In the genomic region with DNA sequence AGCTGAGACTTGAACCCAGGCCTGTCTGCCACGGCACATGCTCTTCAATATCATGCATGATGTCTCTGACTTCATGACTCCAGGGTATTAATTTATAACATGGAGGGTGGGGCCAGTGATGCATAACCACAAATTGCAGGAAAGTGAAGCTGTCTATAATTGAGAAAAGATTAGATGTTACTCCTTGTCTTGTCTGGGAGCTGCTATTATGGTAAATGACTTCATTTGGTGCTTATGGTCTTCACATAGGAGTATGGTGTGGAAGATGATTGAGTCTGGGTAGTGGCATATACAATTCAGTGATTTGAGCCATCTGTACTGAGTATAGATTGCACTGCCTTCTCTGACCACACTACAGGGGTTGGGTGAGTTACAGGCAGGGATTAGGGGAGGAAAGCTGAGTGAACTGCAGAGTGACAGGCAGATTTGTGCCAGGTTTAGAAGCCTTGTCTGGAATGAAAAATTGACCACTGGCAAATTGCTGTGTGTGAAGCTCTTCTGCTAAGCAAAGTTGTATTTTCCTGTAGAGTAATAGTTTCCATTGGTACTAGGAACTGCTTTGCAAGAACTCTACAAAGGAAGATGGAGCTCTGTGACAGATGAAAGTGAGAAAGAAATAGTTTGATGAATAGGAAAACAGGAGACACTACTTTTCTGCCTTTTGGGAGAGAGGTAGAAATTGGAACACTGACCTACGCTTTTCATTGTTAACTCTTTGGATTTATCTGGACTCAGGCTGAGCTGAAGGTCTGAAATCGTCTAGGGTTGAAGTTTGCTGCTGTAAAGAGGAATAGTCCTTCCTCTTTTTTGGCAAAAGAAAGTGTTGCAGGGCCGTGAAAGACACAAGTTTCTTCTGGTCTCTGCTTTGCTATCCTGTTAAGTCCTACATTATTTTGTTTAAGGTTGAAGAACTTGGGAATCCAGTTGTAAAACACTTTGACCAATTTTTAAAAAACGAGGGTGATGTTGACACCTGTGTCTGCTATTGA, we compare ENCODE assay signal across 9 cellular contexts. TPM values are rescaled to one million over a fixed set of nuclear protein-coding genes. Genes with fewer than 3 reads are reported as not detected.
A peak's percentile ranks its signal among the peaks of the same experiment; 100 is the strongest.
DNase-seq lines count a peak whose midpoint lies in the region; ATAC-seq and TF ChIP-seq lines count a peak whose summit lies in the region.
"Had no signal": no experiment of that assay in that cellular context is flagged by ENCODE, and none has a peak within 500 bp of the region (broad histone marks: within the 10 kb centered on the region; RNA-seq: fewer than 3 reads in every experiment).

No MANE protein-coding gene starts in this region.

- peak; percentile 25 for DNase-seq in ELR (ENCODE audit: low read depth)
- DNase-seq in activated naive CD8-positive, alpha-beta T cell treated with anti-CD3 and anti-CD28 coated beads for 36 hours = no peak
- DNase-seq: kidney glomerular epithelial cell, NCI-H1092 had no signal

- H3K36me3 ChIP-seq in KMS-11 (ENCODE audit: insufficient read depth) (peaks cover 4% of the 10 kb centered on the region; the same call in 1 of the 2 replicates), mesodermal cell (ENCODE audit: control insufficient read depth, insufficient read depth, low read length) (peaks cover 49% of the 10 kb centered on the region)

- H3K4me2 ChIP-seq in KMS-11 = peak overlapping the region; percentile 91

- H3K4me1 Mint-ChIP-seq in activated naive CD8-positive, alpha-beta T cell treated with anti-CD3 and anti-CD28 coated beads for 36 hours = peaks cover 38% of the 10 kb centered on the region

- no peak overlapping the region for H3K27ac ChIP-seq in KMS-11
- H3K27ac ChIP-seq in mesodermal cell (ENCODE audit: low read depth, low read length, severe bottlenecking) = no peak overlapping the region

- H2AFZ ChIP-seq in KMS-11 (ENCODE audit: low read depth) = no peak overlapping the region

- H3K4me1 ChIP-seq in KMS-11 (ENCODE audit: low read depth, poor library complexity, severe bottlenecking) (peaks cover 27% of the 10 kb centered on the region), mesodermal cell (ENCODE audit: control insufficient read depth, insufficient read depth, low read length, poor library complexity, severe bottlenecking) (peaks cover 19% of the 10 kb centered on the region)

- H3K9me3 ChIP-seq in mesodermal cell (ENCODE audit: control insufficient read depth, low read length) = no peaks in the 10 kb centered on the region

- peak overlapping the region; percentile 98 for H3K4me3 Mint-ChIP-seq in activated naive CD8-positive, alpha-beta T cell treated with anti-CD3 and anti-CD28 coated beads for 36 hours

- H3K9me3 Mint-ChIP-seq in activated naive CD8-positive, alpha-beta T cell treated with anti-CD3 and anti-CD28 coated beads for 36 hours = no peaks in the 10 kb centered on the region

- H3K4me3 ChIP-seq in KMS-11 (IDR thresholded peaks at IDR 0.05; ENCODE audit: insufficient read depth, low read depth, low read length) = no peak overlapping the region
- H3K4me3 ChIP-seq in mesodermal cell (ENCODE audit: extremely low read depth, insufficient read depth, low read length, poor library complexity, severe bottlenecking) = peak overlapping the region; percentile 97

- peaks cover 60% of the 10 kb centered on the region for H3K36me3 Mint-ChIP-seq in activated naive CD8-positive, alpha-beta T cell treated with anti-CD3 and anti-CD28 coated beads for 36 hours

- WGBS in mesodermal cell (ENCODE audit: insufficient coverage in 2 of 2), 2 experiments = 88 to 94% methylated on average over 3 to 4 of the region's 5 CpGs

- peak overlapping the region; percentile 77 for H3K27ac Mint-ChIP-seq in activated naive CD8-positive, alpha-beta T cell treated with anti-CD3 and anti-CD28 coated beads for 36 hours

- no peaks in the 10 kb centered on the region for H3K27me3 ChIP-seq in KMS-11 (ENCODE audit: insufficient read depth, low read depth)

- H3K9ac ChIP-seq in KMS-11 = no peak overlapping the region

- TF ChIP-seq CTCF in KMS-11 (conservative IDR thresholded peaks at IDR 0.05; ENCODE audit: low read depth, low read length) = no peak

- H3K79me2 ChIP-seq in KMS-11 (ENCODE audit: insufficient read depth, low read depth) = peaks cover 77% of the 10 kb centered on the region

- no peaks in the 10 kb centered on the region for H3K27me3 Mint-ChIP-seq in activated naive CD8-positive, alpha-beta T cell treated with anti-CD3 and anti-CD28 coated beads for 36 hours

- peaks cover 44% of the 10 kb centered on the region for H4K20me1 ChIP-seq in KMS-11 (ENCODE audit: insufficient read depth)

- ATAC-seq in HG03196 (IDR thresholded peaks at IDR 0.05; ENCODE audit: unreplicated experiment) (no peak), GM19397 (IDR thresholded peaks at IDR 0.05; ENCODE audit: unreplicated experiment) (no peak), HG02798 (IDR thresholded peaks at IDR 0.05; ENCODE audit: poor library complexity, unreplicated experiment) (no peak)

RNA-seq across cellular contexts. Expression of a gene that starts 2.7 kb away (rescaled TPM):
- 100 to 1,000 TPM; 192 to 201 TPM for total RNA-seq in activated naive CD8-positive, alpha-beta T cell treated with anti-CD3 and anti-CD28 coated beads for 36 hours
- 197 TPM for polyA plus RNA-seq in mesodermal cell (2013, experiment 1 of 2)
- 182 TPM for polyA plus RNA-seq in mesodermal cell (2013, experiment 2 of 2)

RNA-seq across cellular contexts. Expression of a gene that starts 36.8 kb away (rescaled TPM):
- total RNA-seq in activated naive CD8-positive, alpha-beta T cell treated with anti-CD3 and anti-CD28 coated beads for 36 hours = not detected
- not detected for polyA plus RNA-seq in mesodermal cell (2013, experiment 1 of 2)
- polyA plus RNA-seq in mesodermal cell (2013, experiment 2 of 2) = not detected
